Comparison of ENCODE assay signal across 18 cellular contexts in the genomic region with DNA sequence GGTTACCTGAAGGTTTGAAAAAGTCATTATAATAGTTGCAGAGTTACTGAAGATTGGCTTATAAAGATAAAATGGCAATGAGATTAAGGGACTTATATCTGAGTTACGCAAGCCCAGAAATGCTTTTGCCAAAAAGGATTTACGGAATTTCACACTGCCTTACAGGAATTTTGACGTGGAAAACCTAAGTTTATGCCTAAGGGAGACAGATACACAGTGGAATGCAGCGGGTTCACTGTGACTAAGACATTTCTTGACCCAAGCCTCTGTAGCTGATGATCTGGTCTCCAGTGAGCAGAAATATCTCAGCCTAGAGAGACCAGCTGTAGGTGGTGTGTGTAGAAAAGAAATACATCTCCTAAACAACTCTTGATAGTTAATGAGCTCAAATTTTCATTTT. TPM values are rescaled to one million over a fixed set of nuclear protein-coding genes. Genes with fewer than 3 reads are reported as not detected.
DNase-seq lines count a peak whose midpoint lies in the region; ATAC-seq and TF ChIP-seq lines count a peak whose summit lies in the region.
"Had no signal": no experiment of that assay in that cellular context is flagged by ENCODE, and none has a peak within 500 bp of the region (broad histone marks: within the 10 kb centered on the region; RNA-seq: fewer than 3 reads in every experiment).

No MANE protein-coding gene starts in this region.

- intact Hi-C loops in PC-9 (cut with micrococcal nuclease; ENCODE audit: unreplicated experiment), result loop anchor here (1.0 kb wide), 1 partner anchor 200 kb away; no protein-coding TSS in a partner anchor

- peaks cover 17% of the 10 kb centered on the region for H3K4me1 ChIP-seq in PC-9 (replicated peaks; ENCODE audit: insufficient read depth)
- H3K4me1 ChIP-seq: vagina had no signal

- peak overlapping the region; percentile 53 for H3K27ac ChIP-seq in PC-9
- H3K27ac ChIP-seq in coronary artery, result no peak overlapping the region
- H3K27ac ChIP-seq: vagina had no signal

- no peaks in the 10 kb centered on the region for H3K36me3 ChIP-seq in PC-9 (ENCODE audit: low read depth)
- H3K36me3 ChIP-seq: vagina had no signal

- 0 out of 2 replicates have a peak, but pooled peaks cover 5% of the 10 kb centered on the region for H3F3A ChIP-seq in PC-9 (ENCODE audit: insufficient read depth, low read depth)

- TF ChIP-seq CTCF in PC-9 (conservative IDR thresholded peaks at IDR 0.05) (no peak), epithelial cell of esophagus (IDR thresholded peaks at IDR 0.05; ENCODE audit: insufficient read depth, low read depth, low read length, missing control alignments) (no peak), coronary artery (IDR thresholded peaks at IDR 0.05) (no peak)

- no peak for ATAC-seq in stimulated activated naive CD8-positive, alpha-beta T cell treated with anti-CD3 and anti-CD28 coated beads, Interleukin-15, Interleukin-2, amounts not matched to agents 100 U/mL and 50 U/mL, for 24 hours
- ATAC-seq: activated CD8-positive, alpha-beta T cell treated with anti-CD3 and anti-CD28 coated beads for 36 hours; mucosa of descending colon had no signal

- POLR2A ChIA-PET in PC-9 (lab: Charles Lee; ENCODE audit: unreplicated experiment), result interaction anchor here (0.6 kb wide), 1 partner anchor 149 kb away, joined by 5 read pairs; no protein-coding TSS in a partner anchor

- DNase-seq in AG20443 (ENCODE audit: low spot score), result peak; percentile 29
- peak; percentile 47 to 85 for DNase-seq in PC-9
- DNase-seq in epithelial cell of esophagus (ENCODE audit: low read depth), result peak; percentile 68
- peak; percentile 91 for DNase-seq in non-pigmented ciliary epithelial cell (ENCODE audit: low read depth)
- no peak for DNase-seq in stimulated activated naive CD8-positive, alpha-beta T cell treated with anti-CD3 and anti-CD28 coated beads, Interleukin-15, Interleukin-2, amounts not matched to agents 100 U/mL and 50 U/mL, for 24 hours
- no peak for DNase-seq in coronary artery (ENCODE audit: low spot score)
- no peak for DNase-seq in C1 segment of cervical spinal cord (lab: John Stamatoyannopoulos, UW)
- no peak for DNase-seq in GOT3 (lab: John Stamatoyannopoulos, UW)
- DNase-seq: activated CD8-positive, alpha-beta T cell treated with anti-CD3 and anti-CD28 coated beads for 36 hours; activated effector memory CD4-positive, alpha-beta T cell treated with Interleukin-2 at 50 U/mL for 16 hours; caudate nucleus; erythroblast; H9; immature natural killer cell; mucosa of descending colon; NCI-H1092 treated with DMSO at 0.1 percent for 48 hours; stimulated activated CD8-positive, alpha-beta memory T cell treated with anti-CD3 and anti-CD28 coated beads, Interleukin-4, amount 100 ng/mL, for 48 hours had no signal

- no peaks in the 10 kb centered on the region for H3K27me3 ChIP-seq in PC-9 (ENCODE audit: insufficient read depth, low read depth)
- H3K27me3 ChIP-seq: vagina had no signal

- H3K9me2 ChIP-seq in PC-9 (ENCODE audit: insufficient read depth), result no peaks in the 10 kb centered on the region

- no peaks in the 10 kb centered on the region for H3K79me2 ChIP-seq in PC-9 (ENCODE audit: low read depth)

- no peak overlapping the region for H2AFZ ChIP-seq in PC-9

- peak overlapping the region; percentile 36 for H3K4me2 ChIP-seq in PC-9

- H3K4me3 ChIP-seq in PC-9 (no peak overlapping the region), epithelial cell of esophagus (ENCODE audit: low read length) (no peak overlapping the region), coronary artery (no peak overlapping the region)
- H3K4me3 ChIP-seq: mucosa of descending colon, vagina had no signal

- CTCF ChIA-PET in PC-9 (lab: Charles Lee), result no interaction called here

- no peaks in the 10 kb centered on the region for H3K9me3 ChIP-seq in PC-9 (ENCODE audit: insufficient read depth, low read depth)
- H3K9me3 ChIP-seq: mucosa of descending colon, vagina had no signal

- BruUV-seq in PC-9 (replicated peaks; lab: Mats Ljungman, UMichigan), result no TSS peak

- no peaks in the 10 kb centered on the region for H4K20me1 ChIP-seq in PC-9 (ENCODE audit: insufficient read depth)

RNA-seq across cellular contexts. Expression of gene EXO1, which starts 10.1 kb away (rescaled TPM):
- total RNA-seq in PC-9 (2021), result 28.6 and 32.1 TPM in 2 replicates

Comparison
In these comparisons a context has a peak if more than half of its experiments do, and no peak if none do; other contexts are left out.
1. DNase-seq: peak in AG20443 (single experiment), PC-9 (2 of 2), epithelial cell of esophagus (single experiment) and non-pigmented ciliary epithelial cell (single experiment); none in stimulated activated naive CD8-positive, alpha-beta T cell treated with anti-CD3 and anti-CD28 coated beads, Interleukin-15, Interleukin-2, amounts not matched to agents 100 U/mL and 50 U/mL, for 24 hours (single experiment), coronary artery (single experiment), C1 segment of cervical spinal cord (0 of 14) and GOT3 (single experiment).